In genomic region chr2:104856086-104856972, GRCh38 we compare ENCODE assay signal across 1 cellular context.
TF ChIP-seq lines count a peak whose summit lies in the region.

No MANE protein-coding gene starts in this region.

TF ChIP-seq in HEK293, 187 proteins besides CTCF, POLR2A, EP300 and RAD21 (continued from another document):
- no peak for TF ChIP-seq ZNF513 (tag by site-specific recombination; IDR thresholded peaks at IDR 0.05)
- TF ChIP-seq ZNF555 (tag by site-specific recombination; conservative IDR thresholded peaks at IDR 0.05): no peak
- TF ChIP-seq ZNF341 (tag by site-specific recombination; IDR thresholded peaks at IDR 0.05; ENCODE audit: low read depth): no peak
- no peak for TF ChIP-seq GLIS2 (tag by site-specific recombination; IDR thresholded peaks at IDR 0.05)
- TF ChIP-seq ZBTB10 (tag by site-specific recombination; IDR thresholded peaks at IDR 0.05): no peak
- no peak for TF ChIP-seq ZNF530 (tag by site-specific recombination; IDR thresholded peaks at IDR 0.05; ENCODE audit: low read depth)
- no peak for TF ChIP-seq MYNN (tag by site-specific recombination; IDR thresholded peaks at IDR 0.05; ENCODE audit: borderline replicate concordance)
- no peak for TF ChIP-seq ZNF658 (tag by site-specific recombination; IDR thresholded peaks at IDR 0.05)
